21 cellular contexts compared by ENCODE assay signal in the genomic region with DNA sequence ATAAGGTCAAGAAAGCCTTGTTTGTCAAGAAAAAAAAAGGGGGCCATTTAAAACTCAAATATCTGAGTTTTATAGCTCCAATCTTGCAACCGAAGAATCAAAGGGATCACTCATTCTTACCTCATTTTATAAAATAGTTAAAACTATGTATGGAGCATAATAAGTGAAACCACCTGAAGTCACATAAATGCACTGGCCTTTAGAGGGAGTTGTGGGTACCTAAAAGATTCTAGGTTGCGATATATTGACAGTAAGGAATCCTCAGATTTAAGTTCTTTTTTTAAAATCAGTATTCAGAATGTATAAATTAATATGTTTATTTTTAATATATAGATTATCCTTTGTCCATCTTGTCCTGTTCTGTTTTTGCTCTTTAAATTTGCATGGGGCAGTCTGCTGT. TPM values are rescaled to one million over a fixed set of nuclear protein-coding genes. Genes with fewer than 3 reads are reported as not detected.
DNase-seq lines count a peak whose midpoint lies in the region; ATAC-seq and TF ChIP-seq lines count a peak whose summit lies in the region.
"Had no signal": no experiment of that assay in that cellular context is flagged by ENCODE, and none has a peak within 500 bp of the region (broad histone marks: within the 10 kb centered on the region; RNA-seq: fewer than 3 reads in every experiment).

No MANE protein-coding gene starts in this region.

- H3K27ac ChIP-seq in body of pancreas: peak overlapping the region in 3 of 4 donors; percentile 75 to 94 (median 93)
- H3K27ac ChIP-seq: 22Rv1, GM23248 had no signal

- no peak overlapping the region for H3K27ac Mint-ChIP-seq in type B pancreatic cell
- H3K27ac Mint-ChIP-seq in activated naive CD4-positive, alpha-beta T cell treated with anti-CD3 and anti-CD28 coated beads, Interleukin-2, amount 10 ng/mL, durations not matched to agents 7 days and 5 days: no peak overlapping the region
- H3K27ac Mint-ChIP-seq: stimulated activated naive CD8-positive, alpha-beta T cell treated with anti-CD3 and anti-CD28 coated beads, Interleukin-15, amount 100 ng/mL, for 72 hours had no signal

- DNase-seq in DMS 273 (lab: John Stamatoyannopoulos, UW; ENCODE audit: unreplicated experiment): peak; percentile 22
- no peak for DNase-seq in DMS 273 treated with DMSO at 0.1 percent for 48 hours (lab: John Stamatoyannopoulos, UW)
- DNase-seq in body of pancreas: no peak
- no peak for DNase-seq in kidney epithelial cell (ENCODE audit: low read depth)
- DNase-seq in type B pancreatic cell (ENCODE audit: extremely low spot score, unreplicated experiment): no peak
- DNase-seq in NCI-H2227 treated with DMSO at 0.1 percent for 48 hours (lab: John Stamatoyannopoulos, UW): no peak
- DNase-seq in activated naive CD4-positive, alpha-beta T cell treated with anti-CD3 and anti-CD28 coated beads, Interleukin-2, amount 10 ng/mL, durations not matched to agents 7 days and 5 days: no peak
- no peak for DNase-seq in HK-2 (ENCODE audit: unreplicated experiment)
- DNase-seq: activated gamma-delta T cell treated with Interleukin-2 at 50 U/mL for 16 hours; AML-193; amygdala; foreskin melanocyte; GM23248; NCI-H1105; NCI-H2081 treated with DMSO at 0.1 percent for 48 hours; NCI-H524; SHP77 treated with DMSO at 0.1 percent for 48 hours; stimulated activated naive CD8-positive, alpha-beta T cell treated with anti-CD3 and anti-CD28 coated beads, Interleukin-15, amount 100 ng/mL, for 72 hours; trophoblast cell had no signal

- H3K4me3 ChIP-seq in body of pancreas (no peak overlapping the region), kidney epithelial cell (ENCODE audit: low read depth, low read length) (no peak overlapping the region)
- H3K4me3 ChIP-seq: GM23248 had no signal

- peaks cover 4% of the 10 kb centered on the region for H3K36me3 Mint-ChIP-seq in type B pancreatic cell
- H3K36me3 Mint-ChIP-seq in activated naive CD4-positive, alpha-beta T cell treated with anti-CD3 and anti-CD28 coated beads, Interleukin-2, amount 10 ng/mL, durations not matched to agents 7 days and 5 days: no peaks in the 10 kb centered on the region

- intact Hi-C loops in body of pancreas (cut with DNase I): no loop called here

- H3K27me3 ChIP-seq in body of pancreas (no peaks in the 10 kb centered on the region), kidney epithelial cell (ENCODE audit: control insufficient read depth, insufficient read depth, low read length) (no peaks in the 10 kb centered on the region)

- WGBS in body of pancreas, 2 donors: 70 to 79% methylated on average over 2 of the region's 2 CpGs

- no peaks in the 10 kb centered on the region for H3K9me3 ChIP-seq in body of pancreas

- no peak overlapping the region for H3K4me3 Mint-ChIP-seq in type B pancreatic cell
- no peak overlapping the region for H3K4me3 Mint-ChIP-seq in activated naive CD4-positive, alpha-beta T cell treated with anti-CD3 and anti-CD28 coated beads, Interleukin-2, amount 10 ng/mL, durations not matched to agents 7 days and 5 days
- H3K4me3 Mint-ChIP-seq: stimulated activated naive CD8-positive, alpha-beta T cell treated with anti-CD3 and anti-CD28 coated beads, Interleukin-15, amount 100 ng/mL, for 72 hours had no signal

- TF ChIP-seq POLR2A in body of pancreas (IDR thresholded peaks at IDR 0.05): no peak

- H3K36me3 ChIP-seq in body of pancreas (replicated peaks in 1 of 2; ENCODE audit: insufficient read depth in 1 of 2, low read depth in 2 of 2) (no peaks in the 10 kb centered on the region), kidney epithelial cell (ENCODE audit: control insufficient read depth, insufficient read depth, low read length) (no peaks in the 10 kb centered on the region)

- H3K4me1 Mint-ChIP-seq in type B pancreatic cell (ENCODE audit: unreplicated experiment): peaks cover 45% of the 10 kb centered on the region
- peaks cover 5% of the 10 kb centered on the region for H3K4me1 Mint-ChIP-seq in activated naive CD4-positive, alpha-beta T cell treated with anti-CD3 and anti-CD28 coated beads, Interleukin-2, amount 10 ng/mL, durations not matched to agents 7 days and 5 days

- no peaks in the 10 kb centered on the region for H3K9me3 Mint-ChIP-seq in type B pancreatic cell
- H3K9me3 Mint-ChIP-seq in activated naive CD4-positive, alpha-beta T cell treated with anti-CD3 and anti-CD28 coated beads, Interleukin-2, amount 10 ng/mL, durations not matched to agents 7 days and 5 days: no peaks in the 10 kb centered on the region

- H3K4me1 ChIP-seq in body of pancreas: peaks cover 63% of the 10 kb centered on the region

- ATAC-seq in body of pancreas: no peak
- ATAC-seq: stimulated activated naive CD8-positive, alpha-beta T cell treated with anti-CD3 and anti-CD28 coated beads, Interleukin-15, amount 100 ng/mL, for 72 hours had no signal

- peaks cover 3% of the 10 kb centered on the region for H3K27me3 Mint-ChIP-seq in type B pancreatic cell
- peaks cover 18% of the 10 kb centered on the region for H3K27me3 Mint-ChIP-seq in activated naive CD4-positive, alpha-beta T cell treated with anti-CD3 and anti-CD28 coated beads, Interleukin-2, amount 10 ng/mL, durations not matched to agents 7 days and 5 days

- peak in 2 of 7 experiments; percentile 7 to 21 for TF ChIP-seq CTCF in body of pancreas (IDR thresholded peaks at IDR 0.05)
- TF ChIP-seq CTCF in kidney epithelial cell (IDR thresholded peaks at IDR 0.05; ENCODE audit: insufficient read depth, low read length, poor library complexity, severe bottlenecking): peak; percentile 26
- TF ChIP-seq CTCF in type B pancreatic cell (conservative IDR thresholded peaks at IDR 0.05): peak; percentile 46

- CTCF ChIA-PET in activated naive CD4-positive, alpha-beta T cell treated with anti-CD3 and anti-CD28 coated beads, Interleukin-2, amount 10 ng/mL, durations not matched to agents 7 days and 5 days (lab: Charles Lee): no interaction called here

RNA-seq across cellular contexts. Expression of a gene that starts 3.4 kb away (rescaled TPM):
- total RNA-seq in body of pancreas (10 to 100 TPM; 16.3 to 16.5 TPM), kidney epithelial cell (4.6 and 6.0 TPM in 2 replicates), type B pancreatic cell (ENCODE audit: low replicate concordance) (17.6 and 104 TPM in 2 replicates)
- total RNA-seq: GM23248; T-helper 1 cell treated with Interleukin-12 subunit alpha and Interleukin-12 subunit beta and Interleukin-4 antibody, amounts not matched to agents 30 ng/mL and 1 ng/mL, for 36 hours had no signal
